Comparison of ENCODE assay signal across 1 cellular context in genomic region chr13:51803422-51804294, GRCh38.
TF ChIP-seq lines count a peak whose summit lies in the region.

Gene DHRS12, minus strand, starts transcription at chr13:51804163. Its CDS starts 4,504 bp downstream, at chr13:51799659.

TF ChIP-seq in K562, 482 proteins besides CTCF, POLR2A, EP300 and RAD21 (continued from another document):
- TF ChIP-seq CREB3 (tag; conservative IDR thresholded peaks at IDR 0.05; ENCODE audit: low read depth) (no peak), DEAF1 (CRISPR knock-in tag; IDR thresholded peaks at IDR 0.05) (no peak), SP1 (CRISPR knock-in tag; IDR thresholded peaks at IDR 0.05) (no peak), ZNF699 (CRISPR knock-in tag; IDR thresholded peaks at IDR 0.05; ENCODE audit: insufficient replicate concordance) (no peak), HNRNPLL (IDR thresholded peaks at IDR 0.05; ENCODE audit: low read depth, low read length, poor library complexity, severe bottlenecking) (peak; percentile 51), SMARCE1 (IDR thresholded peaks at IDR 0.05) (peak; percentile 70), ZBTB7A (IDR thresholded peaks at IDR 0.05; ENCODE audit: borderline replicate concordance, control insufficient read depth, low read depth, low read length) (peak; percentile 81; the same call in 1 of the 2 replicates), MCM3 (IDR thresholded peaks at IDR 0.05) (no peak), ZFP91 (CRISPR knock-in tag; IDR thresholded peaks at IDR 0.05) (no peak), SOX6 (IDR thresholded peaks at IDR 0.05) (peak; percentile 56; the same call in 1 of the 2 replicates), ILK (tag; IDR thresholded peaks at IDR 0.05; ENCODE audit: borderline replicate concordance, low read depth) (no peak), ID3 (CRISPR knock-in tag; IDR thresholded peaks at IDR 0.05) (no peak), ID3 (tag; IDR thresholded peaks at IDR 0.05) (0 out of 2 replicates have a peak, but pooled peaks have one; percentile 56), POLR2B (IDR thresholded peaks at IDR 0.05; ENCODE audit: low read depth, partially characterized antibody) (no peak), MAX (CRISPR knock-in tag; IDR thresholded peaks at IDR 0.05) (peak; percentile 77), SPI1 (IDR thresholded peaks at IDR 0.05; ENCODE audit: borderline replicate concordance, low read depth, low read length) (no peak), NRF1 (conservative IDR thresholded peaks at IDR 0.05 in 1 of 2, IDR thresholded peaks at IDR 0.05 in 1 of 2) (peak; percentile 63 to 71; a peak in 3 of 4 replicates), GATAD2B (IDR thresholded peaks at IDR 0.05; ENCODE audit: borderline replicate concordance) (0 out of 2 replicates have a peak, but pooled peaks have one; percentile 71), BCLAF1 (IDR thresholded peaks at IDR 0.05; ENCODE audit: borderline replicate concordance in 1 of 2, control insufficient read depth in 1 of 2, low read depth in 2 of 2, low read length in 1 of 2) (no peak), ZNF518B (CRISPR knock-in tag; IDR thresholded peaks at IDR 0.05) (no peak), PHF8 (IDR thresholded peaks at IDR 0.05; ENCODE audit: borderline replicate concordance, low read length) (peak; percentile 92; the same call in 1 of the 2 replicates), TSC22D4 (tag; IDR thresholded peaks at IDR 0.05) (no peak), TAF7 (tag; IDR thresholded peaks at IDR 0.05) (no peak), NFIX (CRISPR knock-in tag; IDR thresholded peaks at IDR 0.05; ENCODE audit: low read depth) (no peak), HDAC1 (IDR thresholded peaks at IDR 0.05) (no peak), MTA3 (IDR thresholded peaks at IDR 0.05; ENCODE audit: borderline replicate concordance) (peak; percentile 89), E2F6 (IDR thresholded peaks at IDR 0.05; ENCODE audit: borderline replicate concordance in 1 of 2, extremely low read depth in 1 of 2, insufficient read depth in 1 of 2, insufficient read length in 1 of 2, low read depth in 1 of 2, low read length in 1 of 2, poor library complexity in 1 of 2, severe bottlenecking in 1 of 2) (peak; percentile 77 to 88), THAP7 (CRISPR knock-in tag; IDR thresholded peaks at IDR 0.05) (no peak), ZNF316 (IDR thresholded peaks at IDR 0.05) (0 out of 2 replicates have a peak, but pooled peaks have one; percentile 17), HEY1 (CRISPR knock-in tag; IDR thresholded peaks at IDR 0.05; ENCODE audit: borderline replicate concordance) (no peak), SREBF2 (CRISPR knock-in tag; IDR thresholded peaks at IDR 0.05) (no peak), EHMT2 (IDR thresholded peaks at IDR 0.05) (no peak), ETV6 (IDR thresholded peaks at IDR 0.05; ENCODE audit: borderline replicate concordance in 1 of 2, low read depth in 2 of 2, low read length in 1 of 2) (no peak), ETV6 (CRISPR knock-in tag; IDR thresholded peaks at IDR 0.05; ENCODE audit: borderline replicate concordance) (no peak), UBTF (IDR thresholded peaks at IDR 0.05; ENCODE audit: borderline replicate concordance in 1 of 2, low read depth in 2 of 2, low read length in 2 of 2) (0 out of 4 replicates have a peak, but pooled peaks of 1 of the 2 experiments have one; percentile 54)
